ENCODE assay signal across 8 cellular contexts in the genomic region with DNA sequence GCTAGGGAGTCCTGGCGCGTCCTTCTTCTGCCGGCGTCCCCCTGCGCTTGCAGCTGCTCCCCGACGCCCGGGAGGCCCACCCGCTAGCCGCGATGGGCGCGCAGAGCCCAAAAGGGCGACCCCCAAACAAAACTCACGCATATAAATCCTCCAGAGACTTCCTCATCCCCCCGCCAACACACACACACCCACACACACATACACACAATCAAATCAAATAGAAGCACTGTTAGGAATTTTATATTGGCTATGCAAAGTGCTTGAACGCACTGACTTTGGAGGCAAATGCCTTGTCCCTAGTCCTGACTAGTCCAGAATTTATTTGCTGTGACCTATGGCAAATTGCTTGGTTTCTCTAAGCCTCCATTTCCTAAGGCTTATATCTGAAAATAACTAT. TPM values are rescaled to one million over a fixed set of nuclear protein-coding genes. Genes with fewer than 3 reads are reported as not detected.
DNase-seq lines count a peak whose midpoint lies in the region; ATAC-seq and TF ChIP-seq lines count a peak whose summit lies in the region.

No MANE protein-coding gene starts in this region.

- CTCF ChIA-PET in activated CD4-positive, alpha-beta T cell treated with anti-CD3 and anti-CD28 coated beads, Interleukin-2, amount 10 ng/mL, durations not matched to agents 7 days and 5 days (lab: Charles Lee): interaction anchor here (1.4 kb wide), 1 partner anchor 24 kb away, joined by 3 read pairs; no protein-coding TSS in a partner anchor

- POLR2A ChIA-PET in activated CD4-positive, alpha-beta T cell treated with anti-CD3 and anti-CD28 coated beads, Interleukin-2, amount 10 ng/mL, durations not matched to agents 7 days and 5 days (lab: Charles Lee): no interaction called here

- no peaks in the 10 kb centered on the region for H3K9me3 Mint-ChIP-seq in activated CD4-positive, alpha-beta T cell treated with anti-CD3 and anti-CD28 coated beads, Interleukin-2, amount 10 ng/mL, durations not matched to agents 7 days and 5 days
- H3K9me3 Mint-ChIP-seq in activated T-helper 1 cell treated with anti-CD3 and anti-CD28 coated beads, Interleukin-12 subunit alpha, Interleukin-12 subunit beta, Interleukin-2, Interleukin-4 antibody, amounts not matched to agents 30 ng/mL and 10 ng/mL and 1 ng/mL, durations not matched to agents 14 hours and 24 hours and 36 hours: no peaks in the 10 kb centered on the region

- peaks cover 44% of the 10 kb centered on the region for H3K27me3 Mint-ChIP-seq in activated CD4-positive, alpha-beta T cell treated with anti-CD3 and anti-CD28 coated beads, Interleukin-2, amount 10 ng/mL, durations not matched to agents 7 days and 5 days
- H3K27me3 Mint-ChIP-seq in activated T-helper 1 cell treated with anti-CD3 and anti-CD28 coated beads, Interleukin-12 subunit alpha, Interleukin-12 subunit beta, Interleukin-2, Interleukin-4 antibody, amounts not matched to agents 30 ng/mL and 10 ng/mL and 1 ng/mL, durations not matched to agents 14 hours and 24 hours and 36 hours (ENCODE audit: insufficient read depth): peaks cover 32% of the 10 kb centered on the region

- H3K36me3 ChIP-seq in kidney epithelial cell (ENCODE audit: control insufficient read depth, insufficient read depth, low read length) (no peaks in the 10 kb centered on the region), thymus (ENCODE audit: control insufficient read depth, insufficient read depth) (no peaks in the 10 kb centered on the region), adrenal gland (replicated peaks in 1 of 2) (no peaks in the 10 kb centered on the region)

- H3K4me3 ChIP-seq in kidney epithelial cell (ENCODE audit: low read depth, low read length) (peak overlapping the region; percentile 55), thymus (ENCODE audit: low read length) (peak overlapping the region; percentile 59), adrenal gland (peak overlapping the region in 2 of 4 donors; percentile 44 to 73)

- ATAC-seq in GM18868 (IDR thresholded peaks at IDR 0.05; ENCODE audit: unreplicated experiment): no peak

- H3K27me3 ChIP-seq in kidney epithelial cell (ENCODE audit: control insufficient read depth, insufficient read depth, low read length) (no peaks in the 10 kb centered on the region), thymus (ENCODE audit: control insufficient read depth, insufficient read depth) (no peaks in the 10 kb centered on the region), adrenal gland (peaks cover 10% of the 10 kb centered on the region)

- intact Hi-C loops in activated T-helper 1 cell treated with anti-CD3 and anti-CD28 coated beads, Interleukin-12 subunit alpha, Interleukin-12 subunit beta, Interleukin-2, Interleukin-4 antibody, amounts not matched to agents 30 ng/mL and 10 ng/mL and 1 ng/mL, durations not matched to agents 14 hours and 24 hours and 36 hours (cut with micrococcal nuclease): loop anchor here (1.0 to 2.0 kb wide), 2 partner anchors 23 to 561 kb away; partner anchors contain the start of genes CRYM and THUMPD1
- intact Hi-C loops in adrenal gland (cut with DNase I): loop anchor here (5.0 to 10.0 kb wide), 3 partner anchors 115 to 147 kb away; partner anchors contain the start of genes DNAH3 (in 1 of the 2) and LDAF1 (in 1 of the 2)

- H3K4me3 Mint-ChIP-seq in activated CD4-positive, alpha-beta T cell treated with anti-CD3 and anti-CD28 coated beads, Interleukin-2, amount 10 ng/mL, durations not matched to agents 7 days and 5 days: peak overlapping the region; percentile 86
- H3K4me3 Mint-ChIP-seq in activated T-helper 1 cell treated with anti-CD3 and anti-CD28 coated beads, Interleukin-12 subunit alpha, Interleukin-12 subunit beta, Interleukin-2, Interleukin-4 antibody, amounts not matched to agents 30 ng/mL and 10 ng/mL and 1 ng/mL, durations not matched to agents 14 hours and 24 hours and 36 hours: peak overlapping the region; percentile 88

- H3K4me1 ChIP-seq in thymus (ENCODE audit: control insufficient read depth, insufficient read depth, low read length): no peaks in the 10 kb centered on the region
- H3K4me1 ChIP-seq in adrenal gland (replicated peaks in 1 of 2): no peaks in the 10 kb centered on the region

- DNase-seq in activated CD4-positive, alpha-beta T cell treated with anti-CD3 and anti-CD28 coated beads, Interleukin-2, amount 10 ng/mL, durations not matched to agents 7 days and 5 days: no peak
- DNase-seq in activated CD4-positive, alpha-beta T cell treated with anti-CD3 and anti-CD28 coated beads, Interleukin-2, amount 50 U/mL, for 1 hour: no peak
- DNase-seq in activated T-helper 1 cell treated with anti-CD3 and anti-CD28 coated beads, Interleukin-12 subunit alpha, Interleukin-12 subunit beta, Interleukin-2, Interleukin-4 antibody, amounts not matched to agents 30 ng/mL and 10 ng/mL and 1 ng/mL, durations not matched to agents 14 hours and 24 hours and 36 hours (ENCODE audit: low spot score): no peak
- no peak for DNase-seq in kidney epithelial cell (ENCODE audit: low read depth)
- DNase-seq in NCI-H1436 (lab: John Stamatoyannopoulos, UW): no peak
- DNase-seq in adrenal gland: no peak

- no peaks in the 10 kb centered on the region for H3K9me3 ChIP-seq in thymus (ENCODE audit: control insufficient read depth)
- H3K9me3 ChIP-seq in adrenal gland (replicated peaks in 1 of 3): no peaks in the 10 kb centered on the region

- H3K36me3 Mint-ChIP-seq in activated CD4-positive, alpha-beta T cell treated with anti-CD3 and anti-CD28 coated beads, Interleukin-2, amount 10 ng/mL, durations not matched to agents 7 days and 5 days (ENCODE audit: low read depth): no peaks in the 10 kb centered on the region
- H3K36me3 Mint-ChIP-seq in activated T-helper 1 cell treated with anti-CD3 and anti-CD28 coated beads, Interleukin-12 subunit alpha, Interleukin-12 subunit beta, Interleukin-2, Interleukin-4 antibody, amounts not matched to agents 30 ng/mL and 10 ng/mL and 1 ng/mL, durations not matched to agents 14 hours and 24 hours and 36 hours (ENCODE audit: low read depth): no peaks in the 10 kb centered on the region

- H3K4me1 Mint-ChIP-seq in activated CD4-positive, alpha-beta T cell treated with anti-CD3 and anti-CD28 coated beads, Interleukin-2, amount 10 ng/mL, durations not matched to agents 7 days and 5 days: peaks cover 24% of the 10 kb centered on the region
- H3K4me1 Mint-ChIP-seq in activated T-helper 1 cell treated with anti-CD3 and anti-CD28 coated beads, Interleukin-12 subunit alpha, Interleukin-12 subunit beta, Interleukin-2, Interleukin-4 antibody, amounts not matched to agents 30 ng/mL and 10 ng/mL and 1 ng/mL, durations not matched to agents 14 hours and 24 hours and 36 hours (ENCODE audit: low read depth): peaks cover 26% of the 10 kb centered on the region

- no peak for TF ChIP-seq CTCF in kidney epithelial cell (IDR thresholded peaks at IDR 0.05; ENCODE audit: insufficient read depth, low read length, poor library complexity, severe bottlenecking)
- no peak for TF ChIP-seq CTCF in adrenal gland (IDR thresholded peaks at IDR 0.05)

- no peak for TF ChIP-seq POLR2A in adrenal gland (IDR thresholded peaks at IDR 0.05)

- 2% methylated on average over 17 of the region's 17 CpGs for WGBS in thymus
- 2 to 17% (median 8%) methylated on average over 3 to 17 of the region's 17 CpGs for WGBS in adrenal gland, 4 donors

- H3K27ac ChIP-seq in thymus (ENCODE audit: low read depth) (no peak overlapping the region), adrenal gland (peak overlapping the region in 1 of 5 donors; percentile 82)

- H3K27ac Mint-ChIP-seq in activated CD4-positive, alpha-beta T cell treated with anti-CD3 and anti-CD28 coated beads, Interleukin-2, amount 10 ng/mL, durations not matched to agents 7 days and 5 days: no peak overlapping the region
- peak overlapping the region; percentile 53 for H3K27ac Mint-ChIP-seq in activated T-helper 1 cell treated with anti-CD3 and anti-CD28 coated beads, Interleukin-12 subunit alpha, Interleukin-12 subunit beta, Interleukin-2, Interleukin-4 antibody, amounts not matched to agents 30 ng/mL and 10 ng/mL and 1 ng/mL, durations not matched to agents 14 hours and 24 hours and 36 hours

RNA-seq across cellular contexts. Expression of gene CRYM, which starts 23.8 kb away (rescaled TPM):
- total RNA-seq in activated CD4-positive, alpha-beta T cell treated with anti-CD3 and anti-CD28 coated beads, Interleukin-2, amount 10 ng/mL, durations not matched to agents 7 days and 5 days: not detected
- not detected in 2 replicates for total RNA-seq in activated T-helper 1 cell treated with anti-CD3 and anti-CD28 coated beads, Interleukin-12 subunit alpha, Interleukin-12 subunit beta, Interleukin-2, Interleukin-4 antibody, amounts not matched to agents 30 ng/mL and 10 ng/mL and 1 ng/mL, durations not matched to agents 14 hours and 24 hours and 36 hours
- total RNA-seq in kidney epithelial cell (0.96 and 2.0 TPM in 2 replicates), adrenal gland (under 1 TPM in 2 of 8 donors, not detected in 6; 0.42 to 0.84 TPM)
- polyA plus RNA-seq in thymus (0.87 TPM), adrenal gland (under 1 TPM in 1 of 3 donors, not detected in 2; 0.56 TPM)
